ENCODE assay signal across 3 cellular contexts in genomic region chr1:17752356-17752755, GRCh38. TPM values are rescaled to one million over a fixed set of nuclear protein-coding genes. Genes with fewer than 3 reads are reported as not detected.
"Had no signal": no experiment of that assay in that cellular context is flagged by ENCODE, and none has a peak within 500 bp of the region (broad histone marks: within the 10 kb centered on the region; RNA-seq: fewer than 3 reads in every experiment).

No MANE protein-coding gene starts in this region.

- H3K4me3 ChIP-seq: GM12878 had no signal

- DNase-seq: GDM1, GF-D8 had no signal

RNA-seq across cellular contexts. Expression of gene ACTL8, which starts 2.8 kb away (rescaled TPM):
- total RNA-seq: GM12878 had no signal
